12 cellular contexts compared by ENCODE assay signal in genomic region chr7:99079104-99079503, GRCh38.
DNase-seq lines count a peak whose midpoint lies in the region; ATAC-seq and TF ChIP-seq lines count a peak whose summit lies in the region.
"Had no signal": no experiment of that assay in that cellular context is flagged by ENCODE, and none has a peak within 500 bp of the region (broad histone marks: within the 10 kb centered on the region; RNA-seq: fewer than 3 reads in every experiment).

No MANE protein-coding gene starts in this region.

- POLR2A ChIA-PET in activated CD8-positive, alpha-beta T cell treated with anti-CD3 and anti-CD28 coated beads for 36 hours (lab: Charles Lee): interaction anchor here (0.7 kb wide), 1 partner anchor 52 kb away, joined by 3 read pairs; no protein-coding TSS in a partner anchor

- H3K9me3 Mint-ChIP-seq in activated CD8-positive, alpha-beta T cell treated with anti-CD3 and anti-CD28 coated beads for 36 hours: no peaks in the 10 kb centered on the region

- no peak for TF ChIP-seq CTCF in activated CD8-positive, alpha-beta T cell treated with anti-CD3 and anti-CD28 coated beads for 36 hours (IDR thresholded peaks at IDR 0.05)

- peaks cover 12% of the 10 kb centered on the region; the same call in 1 of the 2 replicates for H3K36me3 ChIP-seq in BLaER1

- CTCF ChIA-PET in activated CD8-positive, alpha-beta T cell treated with anti-CD3 and anti-CD28 coated beads for 36 hours (lab: Charles Lee): interaction anchor here (0.8 to 1.3 kb wide), 3 partner anchors 9 to 47 kb away, joined by 3 to 5 read pairs (median 3); no protein-coding TSS in a partner anchor

- DNase-seq in activated CD8-positive, alpha-beta T cell treated with anti-CD3 and anti-CD28 coated beads for 36 hours: peak; percentile 26
- DNase-seq in left lobe of liver (ENCODE audit: low spot score): no peak
- DNase-seq in KBM-7: no peak
- DNase-seq in NCI-H524 treated with DMSO at 0.1 percent for 48 hours (lab: John Stamatoyannopoulos, UW): no peak
- DNase-seq: activated CD4-positive, alpha-beta T cell treated with anti-CD3 and anti-CD28 coated beads for 4 hours; aorta; NCI-H2107 had no signal

- ATAC-seq in GM18868 (IDR thresholded peaks at IDR 0.05; ENCODE audit: unreplicated experiment) (peak; percentile 53), left lobe of liver (peak; percentile 35), GM18517 (IDR thresholded peaks at IDR 0.05; ENCODE audit: unreplicated experiment) (no peak), GM18519 (IDR thresholded peaks at IDR 0.05; ENCODE audit: low FRiP score, unreplicated experiment) (no peak)
- ATAC-seq in activated CD8-positive, alpha-beta T cell treated with anti-CD3 and anti-CD28 coated beads for 36 hours: peak; percentile 66
- ATAC-seq: GM12878 had no signal

- H3K4me3 ChIP-seq in BLaER1: peak overlapping the region; percentile 44
- H3K4me3 ChIP-seq: GM12878 had no signal

- peaks cover 100% of the 10 kb centered on the region for H3K4me1 ChIP-seq in BLaER1

- H3K36me3 Mint-ChIP-seq in activated CD8-positive, alpha-beta T cell treated with anti-CD3 and anti-CD28 coated beads for 36 hours (ENCODE audit: low read depth): no peaks in the 10 kb centered on the region

- H3K27ac ChIP-seq in BLaER1: peak overlapping the region; percentile 46

- peaks cover 17% of the 10 kb centered on the region for H4K20me1 ChIP-seq in BLaER1

- H3K9me3 ChIP-seq in BLaER1: peaks cover 5% of the 10 kb centered on the region

- no peaks in the 10 kb centered on the region for H3K27me3 Mint-ChIP-seq in activated CD8-positive, alpha-beta T cell treated with anti-CD3 and anti-CD28 coated beads for 36 hours

- intact Hi-C loops in activated CD8-positive, alpha-beta T cell treated with anti-CD3 and anti-CD28 coated beads for 36 hours (cut with micrococcal nuclease): no loop called here

- H3K4me2 ChIP-seq in BLaER1: peak overlapping the region; percentile 86

- H3K27me3 ChIP-seq in BLaER1: no peaks in the 10 kb centered on the region

- peaks cover 25% of the 10 kb centered on the region for H3K4me1 Mint-ChIP-seq in activated CD8-positive, alpha-beta T cell treated with anti-CD3 and anti-CD28 coated beads for 36 hours (ENCODE audit: low read depth)

- H3K27ac Mint-ChIP-seq in activated CD8-positive, alpha-beta T cell treated with anti-CD3 and anti-CD28 coated beads for 36 hours: peak overlapping the region; percentile 39

- in situ Hi-C loops in KBM-7 (cut with MboI; ENCODE audit: low pct_unique_long_range_greater_than_20kb, low sequenced_read_pairs): no loop called here

- H3K9ac ChIP-seq in BLaER1: peak overlapping the region; percentile 45; the same call in 1 of the 2 replicates

- no peak overlapping the region for H3K4me3 Mint-ChIP-seq in activated CD8-positive, alpha-beta T cell treated with anti-CD3 and anti-CD28 coated beads for 36 hours

Comparison
In these comparisons a context has a peak if more than half of its experiments do, and no peak if none do; other contexts are left out.
1. ATAC-seq: peak in GM18868 (single experiment), activated CD8-positive, alpha-beta T cell treated with anti-CD3 and anti-CD28 coated beads for 36 hours (single experiment) and left lobe of liver (single experiment); none in GM18517 (single experiment) and GM18519 (single experiment).